ENCODE assay signal across 31 cellular contexts in genomic region chr12:4535092-4535491, GRCh38.
DNase-seq lines count a peak whose midpoint lies in the region; ATAC-seq, FAIRE-seq and TF ChIP-seq lines count a peak whose summit lies in the region.
"Had no signal": no experiment of that assay in that cellular context is flagged by ENCODE, and none has a peak within 500 bp of the region (broad histone marks: within the 10 kb centered on the region; RNA-seq: fewer than 3 reads in every experiment).

No MANE protein-coding gene starts in this region.

- peak overlapping the region; percentile 22; the same call in 1 of the 2 replicates for H3K9ac ChIP-seq in SU-DHL-6 (ENCODE audit: low read length)

- DNase-seq in GM12864 (ENCODE audit: low read depth) (peak; percentile 63), GM19239 (ENCODE audit: insufficient read length, low spot score) (no peak)
- no peak for DNase-seq in effector memory CD4-positive, alpha-beta T cell
- DNase-seq: activated CD4-positive, alpha-beta T cell treated with anti-CD3 and anti-CD28 coated beads for 4 hours; activated CD8-positive, alpha-beta T cell treated with anti-CD3 and anti-CD28 coated beads, Interleukin-2, amount 10 ng/mL, durations not matched to agents 7 days and 5 days; activated naive CD8-positive, alpha-beta T cell treated with anti-CD3 and anti-CD28 coated beads, Interleukin-2, amount 10 ng/mL, durations not matched to agents 7 days and 5 days; activated T-cell treated with anti-CD3 and anti-CD28 coated beads for 4 hours; aorta; CD4-positive, alpha-beta memory T cell; gastrocnemius medialis; kidney glomerular epithelial cell; lower lobe of right lung; naive thymus-derived CD4-positive, alpha-beta T cell; NCI-H1092 treated with DMSO at 0.1 percent for 48 hours; NCI-H1694 treated with DMSO at 0.1 percent for 48 hours; NCI-H2227 treated with DMSO at 0.1 percent for 48 hours; Peyer's patch; right lobe of liver; SHP77; spleen; stimulated activated CD4-positive, alpha-beta T cell treated with anti-CD3 and anti-CD28 coated beads, Interleukin-2, amount 100 ng/mL, for 24 hours; stimulated activated naive CD8-positive, alpha-beta T cell treated with anti-CD3 and anti-CD28 coated beads, Interleukin-15, Interleukin-2, amounts not matched to agents 100 U/mL and 50 U/mL, for 24 hours; T-helper 9 cell; testis had no signal

- ATAC-seq in HG03354 (IDR thresholded peaks at IDR 0.05; ENCODE audit: poor library complexity, severe bottlenecking, unreplicated experiment) (peak; percentile 39), HG03108 (IDR thresholded peaks at IDR 0.05; ENCODE audit: unreplicated experiment) (no peak), HG03196 (IDR thresholded peaks at IDR 0.05; ENCODE audit: unreplicated experiment) (no peak)
- ATAC-seq: activated CD8-positive, alpha-beta T cell treated with anti-CD3 and anti-CD28 coated beads, Interleukin-2, amount 10 ng/mL, durations not matched to agents 7 days and 5 days; gastrocnemius medialis; lower lobe of right lung; naive thymus-derived CD4-positive, alpha-beta T cell; right lobe of liver; stimulated activated naive CD8-positive, alpha-beta T cell treated with anti-CD3 and anti-CD28 coated beads, Interleukin-15, Interleukin-2, amounts not matched to agents 100 U/mL and 50 U/mL, for 24 hours had no signal

- H3K27ac ChIP-seq in SU-DHL-6 (ENCODE audit: low read depth, low read length) = peak overlapping the region; percentile 90
- no peak overlapping the region for H3K27ac ChIP-seq in effector memory CD4-positive, alpha-beta T cell (ENCODE audit: insufficient read depth, low read length, poor library complexity, severe bottlenecking)
- H3K27ac ChIP-seq: gastrocnemius medialis, lower lobe of right lung, Peyer's patch, prostate gland, right lobe of liver, spleen, testis had no signal

- TF ChIP-seq CTCF in GM12864 (IDR thresholded peaks at IDR 0.05; ENCODE audit: low read depth, low read length, missing control alignments) = no peak
- no peak for TF ChIP-seq CTCF in SU-DHL-6 (IDR thresholded peaks at IDR 0.05; ENCODE audit: insufficient read depth, low read length, poor library complexity, severe bottlenecking)

- FAIRE-seq in GM19239 (lab: Jason Lieb, UNC) = peak; percentile 18
- FAIRE-seq: bronchial epithelial cell, endothelial cell of umbilical vein had no signal

- H3F3A ChIP-seq in SU-DHL-6 (ENCODE audit: insufficient read depth) = peaks cover 29% of the 10 kb centered on the region

- no peaks in the 10 kb centered on the region for H3K27me3 ChIP-seq in SU-DHL-6 (ENCODE audit: low read length)
- no peaks in the 10 kb centered on the region for H3K27me3 ChIP-seq in effector memory CD4-positive, alpha-beta T cell (replicated peaks; ENCODE audit: control insufficient read depth, insufficient read depth, low read length, poor library complexity, severe bottlenecking)
- H3K27me3 ChIP-seq: gastrocnemius medialis, Peyer's patch, right lobe of liver, spleen, testis had no signal

- peaks cover 40% of the 10 kb centered on the region for H3K79me2 ChIP-seq in SU-DHL-6 (ENCODE audit: insufficient read depth, low read length)

- H2AFZ ChIP-seq in SU-DHL-6 (ENCODE audit: low read depth, low read length, severe bottlenecking) = no peak overlapping the region

- no peaks in the 10 kb centered on the region for H4K20me1 ChIP-seq in SU-DHL-6 (ENCODE audit: low read depth, low read length)

- H3K4me1 ChIP-seq in effector memory CD4-positive, alpha-beta T cell (ENCODE audit: control insufficient read depth, insufficient read depth, low read length, poor library complexity, severe bottlenecking) = no peaks in the 10 kb centered on the region
- H3K4me1 ChIP-seq: testis had no signal

- no peaks in the 10 kb centered on the region for H3K9me3 ChIP-seq in SU-DHL-6 (ENCODE audit: insufficient read depth, low read length)
- H3K9me3 ChIP-seq in effector memory CD4-positive, alpha-beta T cell (ENCODE audit: control insufficient read depth, low read length) = no peaks in the 10 kb centered on the region
- H3K9me3 ChIP-seq: gastrocnemius medialis, lower lobe of right lung, Peyer's patch, prostate gland, right lobe of liver, spleen, testis had no signal

- H3K4me3 ChIP-seq in GM12864 (ENCODE audit: low read depth, low read length) (no peak overlapping the region), SU-DHL-6 (ENCODE audit: insufficient read depth, low read length, poor library complexity, severe bottlenecking) (peak overlapping the region; percentile 38)
- no peak overlapping the region for H3K4me3 ChIP-seq in effector memory CD4-positive, alpha-beta T cell (ENCODE audit: insufficient read depth, low read depth, low read length, poor library complexity, severe bottlenecking)
- H3K4me3 ChIP-seq: gastrocnemius medialis, lower lobe of right lung, Peyer's patch, prostate gland, right lobe of liver, spleen, testis had no signal

- H3K9me2 ChIP-seq in SU-DHL-6 (replicated peaks; ENCODE audit: insufficient read depth, low read length) = no peaks in the 10 kb centered on the region

- peaks cover 14% of the 10 kb centered on the region; the same call in 1 of the 2 replicates for H3K36me3 ChIP-seq in SU-DHL-6 (ENCODE audit: low read length)
- peaks cover 6% of the 10 kb centered on the region for H3K36me3 ChIP-seq in effector memory CD4-positive, alpha-beta T cell (ENCODE audit: control insufficient read depth, insufficient read depth, low read length)
- H3K36me3 ChIP-seq: prostate gland had no signal

- H3K4me2 ChIP-seq in SU-DHL-6 (ENCODE audit: low read depth, low read length, poor library complexity, severe bottlenecking) = peak overlapping the region; percentile 97
